Comparison of ENCODE assay signal across 18 cellular contexts in genomic region chr5:62112689-62113220, GRCh38.
"Had no signal": no experiment of that assay in that cellular context is flagged by ENCODE, and none has a peak within 500 bp of the region (broad histone marks: within the 10 kb centered on the region; RNA-seq: fewer than 3 reads in every experiment).

No MANE protein-coding gene starts in this region.

- H3K27me3 ChIP-seq: sigmoid colon had no signal

- H3K27ac Mint-ChIP-seq: activated naive CD4-positive, alpha-beta T cell treated with anti-CD3 and anti-CD28 coated beads, Interleukin-2, amount 50 U/mL, for 24 hours; nephron; stimulated activated naive CD8-positive, alpha-beta T cell treated with anti-CD3 and anti-CD28 coated beads, Interleukin-15, Interleukin-2, amounts not matched to agents 100 ng/mL and 50 ng/mL, for 24 hours had no signal

- H3K4me1 Mint-ChIP-seq: activated naive CD4-positive, alpha-beta T cell treated with anti-CD3 and anti-CD28 coated beads, Interleukin-2, amount 50 U/mL, for 24 hours; nephron had no signal

- H3K36me3 ChIP-seq: heart left ventricle, sigmoid colon, thoracic aorta had no signal

- H3K27ac ChIP-seq: heart left ventricle, psoas muscle, sigmoid colon, thoracic aorta had no signal

- H3K4me3 ChIP-seq: heart left ventricle, psoas muscle, sigmoid colon, thoracic aorta had no signal

- FAIRE-seq: TTC549 had no signal

- ATAC-seq: heart left ventricle, left ventricle myocardium superior, psoas muscle had no signal

- H3K4me3 Mint-ChIP-seq: activated naive CD4-positive, alpha-beta T cell treated with anti-CD3 and anti-CD28 coated beads, Interleukin-2, amount 50 U/mL, for 24 hours; nephron; stimulated activated naive CD8-positive, alpha-beta T cell treated with anti-CD3 and anti-CD28 coated beads, Interleukin-15, Interleukin-2, amounts not matched to agents 100 ng/mL and 50 ng/mL, for 24 hours had no signal

- H3K4me1 ChIP-seq: heart left ventricle, psoas muscle, sigmoid colon had no signal

- DNase-seq: activated CD4-positive, alpha-beta T cell treated with anti-CD3 and anti-CD28 coated beads, Interleukin-2, amount 50 U/mL, for 1 hour; activated effector memory CD4-positive, alpha-beta T cell treated with Interleukin-2 at 50 U/mL for 16 hours; amygdala; cerebellar nuclear complex; heart left ventricle; islet precursor cell; left ventricle myocardium superior; mesenchymal stem cell; psoas muscle; sigmoid colon; stimulated activated CD4-positive, alpha-beta T cell treated with anti-CD3 and anti-CD28 coated beads, Interleukin-2, amount 100 ng/mL, for 48 hours; stimulated activated CD8-positive, alpha-beta memory T cell treated with anti-CD3 and anti-CD28 coated beads, Interleukin-4, amount 100 ng/mL, for 48 hours; T-helper 2 cell had no signal

- H3K9me3 ChIP-seq: heart left ventricle, psoas muscle, sigmoid colon, thoracic aorta had no signal

- H3K9me3 Mint-ChIP-seq: activated naive CD4-positive, alpha-beta T cell treated with anti-CD3 and anti-CD28 coated beads, Interleukin-2, amount 50 U/mL, for 24 hours; nephron; stimulated activated naive CD8-positive, alpha-beta T cell treated with anti-CD3 and anti-CD28 coated beads, Interleukin-15, Interleukin-2, amounts not matched to agents 100 ng/mL and 50 ng/mL, for 24 hours had no signal

- H3K36me3 Mint-ChIP-seq: activated naive CD4-positive, alpha-beta T cell treated with anti-CD3 and anti-CD28 coated beads, Interleukin-2, amount 50 U/mL, for 24 hours had no signal
